10 cellular contexts compared by ENCODE assay signal in the genomic region with DNA sequence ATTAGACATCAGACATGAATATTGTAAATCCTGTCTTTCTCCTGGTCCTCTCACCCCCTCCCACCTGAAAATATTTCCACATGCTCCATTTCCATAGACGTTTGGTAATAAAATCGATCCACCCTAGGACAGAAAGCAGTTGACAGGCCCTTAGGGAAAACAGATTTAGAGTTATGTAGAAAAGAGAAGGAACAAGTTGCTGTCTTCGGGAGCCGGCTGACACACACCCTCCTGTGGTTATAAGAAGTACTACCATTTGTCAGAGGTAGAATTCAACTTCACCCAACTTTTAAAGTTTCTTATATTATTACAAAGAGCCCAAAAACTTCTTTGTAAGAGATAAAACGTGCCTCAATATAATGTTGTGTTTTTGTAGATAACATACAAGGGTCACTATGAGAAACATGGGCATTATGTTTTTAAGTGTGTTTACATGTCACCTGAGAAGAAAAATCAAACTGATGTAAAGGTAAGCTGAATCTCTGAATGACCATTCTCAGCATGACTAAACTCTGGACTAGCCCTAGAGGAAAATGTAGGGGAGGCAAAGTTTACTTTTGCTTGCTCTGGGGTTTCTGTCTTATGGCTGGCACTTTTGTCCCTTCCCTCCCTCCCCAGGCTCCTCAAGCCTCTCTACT. TPM values are rescaled to one million over a fixed set of nuclear protein-coding genes. Genes with fewer than 3 reads are reported as not detected.
DNase-seq lines count a peak whose midpoint lies in the region; ATAC-seq and TF ChIP-seq lines count a peak whose summit lies in the region.
"Had no signal": no experiment of that assay in that cellular context is flagged by ENCODE, and none has a peak within 500 bp of the region (broad histone marks: within the 10 kb centered on the region; RNA-seq: fewer than 3 reads in every experiment).

No MANE protein-coding gene starts in this region.

- H3K79me2 ChIP-seq in Karpas-422 (ENCODE audit: low read length) = no peaks in the 10 kb centered on the region

- TF ChIP-seq CTCF in CD14-positive monocyte (IDR thresholded peaks at IDR 0.05) = peak; percentile 86

- no peaks in the 10 kb centered on the region for H3K36me3 ChIP-seq in Karpas-422 (ENCODE audit: insufficient read depth, low read length)
- H3K36me3 ChIP-seq: SJCRH30 had no signal

- H3K27me3 ChIP-seq in Karpas-422 (ENCODE audit: low read length) = no peaks in the 10 kb centered on the region
- H3K27me3 ChIP-seq: SJCRH30 had no signal

- H3K27ac ChIP-seq in Karpas-422 (ENCODE audit: low read length) (no peak overlapping the region), substantia nigra (ENCODE audit: low read depth, low read length, poor library complexity, severe bottlenecking) (peak overlapping the region; percentile 96)
- H3K27ac ChIP-seq: SJCRH30 had no signal

- no peak overlapping the region for H3K4me3 Mint-ChIP-seq in CD14-positive monocyte
- no peak overlapping the region for H3K4me3 Mint-ChIP-seq in effector memory CD8-positive, alpha-beta T cell
- H3K4me3 Mint-ChIP-seq: naive thymus-derived CD8-positive, alpha-beta T cell had no signal

- H3K4me1 ChIP-seq in Karpas-422 (ENCODE audit: low read length) = no peaks in the 10 kb centered on the region
- H3K4me1 ChIP-seq: SJCRH30 had no signal

- H3K9me3 Mint-ChIP-seq in CD14-positive monocyte = no peaks in the 10 kb centered on the region
- no peaks in the 10 kb centered on the region for H3K9me3 Mint-ChIP-seq in effector memory CD8-positive, alpha-beta T cell
- H3K9me3 Mint-ChIP-seq: naive thymus-derived CD8-positive, alpha-beta T cell had no signal

- no peak overlapping the region for H3K4me2 ChIP-seq in Karpas-422 (ENCODE audit: low read depth, low read length, poor library complexity, severe bottlenecking)

- H3K4me3 ChIP-seq in Karpas-422 (ENCODE audit: low read length) = no peak overlapping the region
- H3K4me3 ChIP-seq: SJCRH30 had no signal

- no peaks in the 10 kb centered on the region for H3K9me2 ChIP-seq in Karpas-422 (replicated peaks; ENCODE audit: insufficient read depth, low read length)

- peaks cover 15% of the 10 kb centered on the region for H3K4me1 Mint-ChIP-seq in CD14-positive monocyte
- no peaks in the 10 kb centered on the region for H3K4me1 Mint-ChIP-seq in effector memory CD8-positive, alpha-beta T cell (ENCODE audit: low read depth in 2 of 2)

- H2AFZ ChIP-seq in Karpas-422 (ENCODE audit: low read length) = no peak overlapping the region

- peak; percentile 88 for ATAC-seq in GM18868 (IDR thresholded peaks at IDR 0.05; ENCODE audit: unreplicated experiment)
- no peak for ATAC-seq in effector memory CD8-positive, alpha-beta T cell (replicated peaks)
- ATAC-seq: naive thymus-derived CD8-positive, alpha-beta T cell had no signal

- intact Hi-C loops in CD14-positive monocyte (cut with micrococcal nuclease) = loop anchor here (5.0 to 10.0 kb wide), 3 partner anchors 105 to 157 kb away; no protein-coding TSS in a partner anchor

- H3K36me3 Mint-ChIP-seq in CD14-positive monocyte = no peaks in the 10 kb centered on the region
- H3K36me3 Mint-ChIP-seq in effector memory CD8-positive, alpha-beta T cell (ENCODE audit: insufficient read depth) = no peaks in the 10 kb centered on the region
- H3K36me3 Mint-ChIP-seq: naive thymus-derived CD8-positive, alpha-beta T cell had no signal

- peaks cover 0 to 10% (median 5%) of the 10 kb centered on the region in 3 donors for H3K27me3 Mint-ChIP-seq in CD14-positive monocyte (ENCODE audit: low read depth in 3 of 3)
- peaks cover 19 to 64% of the 10 kb centered on the region in 2 donors for H3K27me3 Mint-ChIP-seq in effector memory CD8-positive, alpha-beta T cell

- H4K20me1 ChIP-seq in Karpas-422 (ENCODE audit: insufficient read depth, low read depth, low read length) = no peaks in the 10 kb centered on the region

- H3K27ac Mint-ChIP-seq in CD14-positive monocyte = no peak overlapping the region
- no peak overlapping the region for H3K27ac Mint-ChIP-seq in effector memory CD8-positive, alpha-beta T cell

- H3K9ac ChIP-seq in Karpas-422 (ENCODE audit: low read length) = no peak overlapping the region

- H3K9me3 ChIP-seq in Karpas-422 (ENCODE audit: low read length) = no peaks in the 10 kb centered on the region
- H3K9me3 ChIP-seq: SJCRH30 had no signal

- DNase-seq in CD14-positive monocyte (ENCODE audit: low spot score) (no peak), Karpas-422 (peak; percentile 69), amniotic epithelial cell (ENCODE audit: low read depth) (peak; percentile 37), hepatic stellate cell (ENCODE audit: low spot score) (peak; percentile 20), substantia nigra (lab: John Stamatoyannopoulos, UW) (peak in 21 of 49 donors; percentile 6 to 56 (median 20))
- DNase-seq in activated CD4-positive, alpha-beta T cell treated with anti-CD3 and anti-CD28 coated beads, Interleukin-2, amount 50 U/mL, for 1 hour = no peak
- no peak for DNase-seq in effector memory CD8-positive, alpha-beta T cell

RNA-seq across cellular contexts. Expression of gene MEPE, which starts 6.7 kb away (rescaled TPM):
- not detected for polyA plus RNA-seq in CD14-positive monocyte
- total RNA-seq in Karpas-422 (2014; rRNA removed; shearing (Covaris generic); ENCODE audit: low replicate concordance) = not detected in 2 replicates
- total RNA-seq: naive thymus-derived CD8-positive, alpha-beta T cell; SJCRH30 had no signal
- polyA plus RNA-seq: naive thymus-derived CD8-positive, alpha-beta T cell had no signal

RNA-seq across cellular contexts. Expression of gene IBSP, which starts 40.1 kb away (rescaled TPM):
- polyA plus RNA-seq in CD14-positive monocyte = not detected
- total RNA-seq in Karpas-422 (2014; rRNA removed; shearing (Covaris generic); ENCODE audit: low replicate concordance) = not detected in 2 replicates
- total RNA-seq: naive thymus-derived CD8-positive, alpha-beta T cell; SJCRH30 had no signal
- polyA plus RNA-seq: naive thymus-derived CD8-positive, alpha-beta T cell had no signal

Comparison
In these comparisons a context has a peak if more than half of its experiments do, and no peak if none do; other contexts are left out.
1. DNase-seq: peak in Karpas-422 (single experiment), amniotic epithelial cell (single experiment) and hepatic stellate cell (single experiment); none in CD14-positive monocyte (single experiment), activated CD4-positive, alpha-beta T cell treated with anti-CD3 and anti-CD28 coated beads, Interleukin-2, amount 50 U/mL, for 1 hour (single experiment) and effector memory CD8-positive, alpha-beta T cell (0 of 3).